In genomic region chr20:43916073-43916874, GRCh38 we compare ENCODE assay signal across 8 cellular contexts. TPM values are rescaled to one million over a fixed set of nuclear protein-coding genes. Genes with fewer than 3 reads are reported as not detected.
A peak's percentile ranks its signal among the peaks of the same experiment; 100 is the strongest.
DNase-seq lines count a peak whose midpoint lies in the region; ATAC-seq and TF ChIP-seq lines count a peak whose summit lies in the region.

No MANE protein-coding gene starts in this region.

- H3K9ac ChIP-seq in liver (ENCODE audit: low read depth in 1 of 2, low read length in 2 of 2) = no peak overlapping the region

- peak overlapping the region; percentile 96 for H3K4me3 Mint-ChIP-seq in activated naive CD4-positive, alpha-beta T cell treated with anti-CD3 and anti-CD28 coated beads, Interleukin-2, amount 50 U/mL, for 24 hours
- peak overlapping the region; percentile 75 to 95 (median 86) for H3K4me3 Mint-ChIP-seq in brain

- H3K27me3 ChIP-seq in liver (ENCODE audit: control insufficient read depth in 4 of 4, insufficient read depth in 4 of 4, low read length in 3 of 4) (peaks cover 0 to 4% (median 2%) of the 10 kb centered on the region in 4 donors), vagina (no peaks in the 10 kb centered on the region)

- H3K4me1 Mint-ChIP-seq in activated naive CD4-positive, alpha-beta T cell treated with anti-CD3 and anti-CD28 coated beads, Interleukin-2, amount 50 U/mL, for 24 hours = peaks cover 23% of the 10 kb centered on the region
- peaks cover 26% of the 10 kb centered on the region for H3K4me1 Mint-ChIP-seq in brain

- H3K27ac Mint-ChIP-seq in activated naive CD4-positive, alpha-beta T cell treated with anti-CD3 and anti-CD28 coated beads, Interleukin-2, amount 50 U/mL, for 24 hours = no peak overlapping the region
- peak overlapping the region in 1 of 5 experiments; percentile 37 for H3K27ac Mint-ChIP-seq in brain

- H3K9me3 Mint-ChIP-seq in activated naive CD4-positive, alpha-beta T cell treated with anti-CD3 and anti-CD28 coated beads, Interleukin-2, amount 50 U/mL, for 24 hours = peaks cover 8% of the 10 kb centered on the region
- peaks cover 16 to 43% (median 29%) of the 10 kb centered on the region in 5 experiments for H3K9me3 Mint-ChIP-seq in brain

- H3K36me3 ChIP-seq in liver (ENCODE audit: control insufficient read depth in 4 of 4, insufficient read depth in 3 of 4, low read depth in 1 of 4, low read length in 3 of 4) (no peaks in the 10 kb centered on the region), vagina (no peaks in the 10 kb centered on the region)

- ATAC-seq in GM19467 (IDR thresholded peaks at IDR 0.05; ENCODE audit: unreplicated experiment) = no peak
- no peak for ATAC-seq in HG03135 (IDR thresholded peaks at IDR 0.05; ENCODE audit: unreplicated experiment)

- H3K9me3 ChIP-seq in liver (ENCODE audit: control insufficient read depth in 4 of 4, low read length in 3 of 4) (peaks cover 2 to 10% (median 4%) of the 10 kb centered on the region in 4 donors), vagina (no peaks in the 10 kb centered on the region)

- no peak for TF ChIP-seq POLR2A in vagina (IDR thresholded peaks at IDR 0.05)

- H3K4me3 ChIP-seq in liver (ENCODE audit: low read depth in 1 of 3, low read length in 3 of 3) (peak overlapping the region in 2 of 3 donors; percentile 49 to 68), vagina (peak overlapping the region; percentile 47 to 59)

- H3K4me1 ChIP-seq in liver (ENCODE audit: control insufficient read depth in 4 of 4, insufficient read depth in 4 of 4, low read length in 3 of 4) (peaks cover 4 to 17% (median 9%) of the 10 kb centered on the region in 4 donors), vagina (peaks cover 22% of the 10 kb centered on the region)

- H3K27me3 Mint-ChIP-seq in activated naive CD4-positive, alpha-beta T cell treated with anti-CD3 and anti-CD28 coated beads, Interleukin-2, amount 50 U/mL, for 24 hours = peaks cover 18% of the 10 kb centered on the region
- H3K27me3 Mint-ChIP-seq in brain = peaks cover 35% of the 10 kb centered on the region

- H3K27ac ChIP-seq in liver (ENCODE audit: low read depth in 1 of 2, low read length in 2 of 2) (peak overlapping the region; percentile 25 to 46), vagina (peak overlapping the region; percentile 27)

- no peak for DNase-seq in activated naive CD4-positive, alpha-beta T cell treated with anti-CD3 and anti-CD28 coated beads, Interleukin-2, amount 50 U/mL, for 16 hours
- DNase-seq in vagina (ENCODE audit: extremely low spot score in 2 of 2) (no peak), AML-193 (lab: John Stamatoyannopoulos, UW) (no peak)

- 9% methylated on average over 50 of the region's 50 CpGs for WGBS in liver

- TF ChIP-seq CTCF in brain (conservative IDR thresholded peaks at IDR 0.05) = no peak
- TF ChIP-seq CTCF in liver (IDR thresholded peaks at IDR 0.05; ENCODE audit: low read depth, low read length, missing input control) = no peak
- no peak for TF ChIP-seq CTCF in vagina (IDR thresholded peaks at IDR 0.05)

- peaks cover 2% of the 10 kb centered on the region for H3K36me3 Mint-ChIP-seq in activated naive CD4-positive, alpha-beta T cell treated with anti-CD3 and anti-CD28 coated beads, Interleukin-2, amount 50 U/mL, for 24 hours
- no peaks in the 10 kb centered on the region for H3K36me3 Mint-ChIP-seq in brain

- intact Hi-C loops in vagina (cut with DNase I) = no loop called here

- no peak for TF ChIP-seq RAD21 in liver (IDR thresholded peaks at IDR 0.05)

TF ChIP-seq in liver, 16 proteins besides CTCF, POLR2A, EP300 and RAD21:
- no peak for TF ChIP-seq ATF3 (IDR thresholded peaks at IDR 0.05)
- no peak for TF ChIP-seq GABPA (IDR thresholded peaks at IDR 0.05 in 1 of 2, conservative IDR thresholded peaks at IDR 0.05 in 1 of 2)
- TF ChIP-seq RXRA (IDR thresholded peaks at IDR 0.05) = no peak
- no peak for TF ChIP-seq HNF4A (conservative IDR thresholded peaks at IDR 0.05)
- no peak for TF ChIP-seq FOXA2 (IDR thresholded peaks at IDR 0.05)
- no peak for TF ChIP-seq NR2F2 (IDR thresholded peaks at IDR 0.05)
- TF ChIP-seq MAX (IDR thresholded peaks at IDR 0.05) = no peak

RNA-seq across cellular contexts. Expression of gene TOX2, which starts 1.6 kb away (rescaled TPM):
- polyA plus RNA-seq in brain (ENCODE audit: insufficient read depth, low read depth, low replicate concordance) = 39.5 TPM
- total RNA-seq in liver = 1 to 10 TPM in 1 of 2 donors, under 1 TPM in 1; 0.33 to 1.0 TPM
- polyA plus RNA-seq in liver = 1 to 10 TPM; 1.9 to 2.7 TPM
- total RNA-seq in vagina = 5.2 TPM
